ENCODE assay signal across 19 cellular contexts in genomic region chr19:1719519-1719918, GRCh38. TPM values are rescaled to one million over a fixed set of nuclear protein-coding genes. Genes with fewer than 3 reads are reported as not detected.
DNase-seq lines count a peak whose midpoint lies in the region; ATAC-seq, FAIRE-seq and TF ChIP-seq lines count a peak whose summit lies in the region.
"Had no signal": no experiment of that assay in that cellular context is flagged by ENCODE, and none has a peak within 500 bp of the region (broad histone marks: within the 10 kb centered on the region; RNA-seq: fewer than 3 reads in every experiment).

No MANE protein-coding gene starts in this region.

- no peaks in the 10 kb centered on the region for H3K4me1 ChIP-seq in SK-N-SH (ENCODE audit: control insufficient read depth in 1 of 2, insufficient read depth in 2 of 2, low read depth in 1 of 2, low read length in 1 of 2)
- H3K4me1 ChIP-seq in K562 (replicated peaks in 1 of 2; ENCODE audit: control insufficient read depth in 2 of 2, insufficient read depth in 2 of 2, low read length in 2 of 2) = peaks cover 0 to 17% of the 10 kb centered on the region in 2 experiments; a peak in 2 of 5 replicates
- peaks cover 6% of the 10 kb centered on the region for H3K4me1 ChIP-seq in neural progenitor cell
- H3K4me1 ChIP-seq in pancreas = no peaks in the 10 kb centered on the region
- H3K4me1 ChIP-seq in left ventricle myocardium inferior = no peaks in the 10 kb centered on the region
- H3K4me1 ChIP-seq: BLaER1, Caco-2 had no signal

- H3K9me3 Mint-ChIP-seq in neural progenitor cell (peaks cover 4% of the 10 kb centered on the region), type B pancreatic cell (no peaks in the 10 kb centered on the region), T-cell (peaks cover 0 to 10% (median 0%) of the 10 kb centered on the region in 3 donors)
- H3K9me3 Mint-ChIP-seq: CD8-positive, alpha-beta memory T cell had no signal

- H3K36me3 ChIP-seq in SK-N-SH (replicated peaks in 1 of 2; ENCODE audit: control insufficient read depth in 1 of 2, insufficient read depth in 2 of 2, low read length in 1 of 2) (no peaks in the 10 kb centered on the region), K562 (ENCODE audit: control insufficient read depth, insufficient read depth, low read length) (no peaks in the 10 kb centered on the region), neural progenitor cell (no peaks in the 10 kb centered on the region), pancreas (no peaks in the 10 kb centered on the region), left ventricle myocardium inferior (no peaks in the 10 kb centered on the region)
- H3K36me3 ChIP-seq: BLaER1 had no signal

- POLR2A ChIA-PET in SK-N-SH (lab: Yijun Ruan, JAX) (no interaction called here), K562 (lab: Yijun Ruan, JAX) (no interaction called here), T-cell (lab: Charles Lee) (no interaction called here)

- in situ Hi-C loops in K562 (cut with MboI) = no loop called here

- H3K4me2 ChIP-seq in SK-N-SH = no peak overlapping the region
- H3K4me2 ChIP-seq in K562 (ENCODE audit: insufficient read depth, low read length) = no peak overlapping the region
- H3K4me2 ChIP-seq in neural progenitor cell = peak overlapping the region; percentile 93
- H3K4me2 ChIP-seq: BLaER1 had no signal

- H4K20me1 ChIP-seq in SK-N-SH (ENCODE audit: insufficient read depth) = no peaks in the 10 kb centered on the region
- 0 out of 2 replicates have a peak, but pooled peaks cover 4% of the 10 kb centered on the region for H4K20me1 ChIP-seq in K562 (replicated peaks; ENCODE audit: control insufficient read depth, insufficient read depth, low read length)
- no peaks in the 10 kb centered on the region for H4K20me1 ChIP-seq in neural progenitor cell (ENCODE audit: low read depth)

- H3K4me1 Mint-ChIP-seq in neural progenitor cell = peaks cover 14% of the 10 kb centered on the region
- no peaks in the 10 kb centered on the region for H3K4me1 Mint-ChIP-seq in type B pancreatic cell (ENCODE audit: unreplicated experiment)
- peaks cover 0 to 4% (median 3%) of the 10 kb centered on the region in 3 donors for H3K4me1 Mint-ChIP-seq in T-cell

- ATAC-seq in SK-N-SH treated with all-trans-retinoic acid at 6 μM for 48 hours (no peak), K562 (no peak), pancreas (no peak), T-cell (replicated peaks in 1 of 4) (no peak)

- TF ChIP-seq EP300 in SK-N-SH (IDR thresholded peaks at IDR 0.05; ENCODE audit: borderline replicate concordance in 1 of 2, low read depth in 1 of 2, low read length in 1 of 2) (no peak), K562 (IDR thresholded peaks at IDR 0.05; ENCODE audit: low read length) (no peak)

- no peak overlapping the region for H3K27ac Mint-ChIP-seq in neural progenitor cell
- no peak overlapping the region for H3K27ac Mint-ChIP-seq in type B pancreatic cell
- no peak overlapping the region for H3K27ac Mint-ChIP-seq in T-cell
- H3K27ac Mint-ChIP-seq: CD8-positive, alpha-beta memory T cell had no signal

- no peak for TF ChIP-seq RAD21 in SK-N-SH (IDR thresholded peaks at IDR 0.05; ENCODE audit: low read length)
- no peak for TF ChIP-seq RAD21 in K562 (CRISPR knock-in tag; conservative IDR thresholded peaks at IDR 0.05 in 1 of 2, IDR thresholded peaks at IDR 0.05 in 1 of 2)

- H3K9me3 ChIP-seq in SK-N-SH = no peaks in the 10 kb centered on the region
- H3K9me3 ChIP-seq in K562 (replicated peaks; ENCODE audit: control insufficient read depth, insufficient read depth, low read depth, low read length) = no peaks in the 10 kb centered on the region
- no peaks in the 10 kb centered on the region for H3K9me3 ChIP-seq in neural progenitor cell (ENCODE audit: low read depth)
- no peaks in the 10 kb centered on the region for H3K9me3 ChIP-seq in pancreas
- H3K9me3 ChIP-seq in left ventricle myocardium inferior (replicated peaks) = no peaks in the 10 kb centered on the region
- H3K9me3 ChIP-seq: BLaER1, Caco-2 had no signal

- no peak for FAIRE-seq in K562 (lab: Jason Lieb, UNC)
- no peak for FAIRE-seq in pancreas (lab: Jason Lieb, UNC)
- FAIRE-seq: GM19239, H1 had no signal

- no peaks in the 10 kb centered on the region for H3K9me1 ChIP-seq in K562 (ENCODE audit: control insufficient read depth, insufficient read depth, low read length)

- H3K79me2 ChIP-seq in SK-N-SH (ENCODE audit: insufficient read depth) (no peaks in the 10 kb centered on the region), K562 (ENCODE audit: control insufficient read depth, insufficient read depth, low read length) (no peaks in the 10 kb centered on the region), neural progenitor cell (ENCODE audit: low read depth) (no peaks in the 10 kb centered on the region)

- DNase-seq in SK-N-SH (peak; percentile 26), K562 (ENCODE audit: extremely low read depth in 1 of 4, low spot score in 3 of 4) (no peak), neural progenitor cell (ENCODE audit: low spot score) (no peak), type B pancreatic cell (ENCODE audit: extremely low spot score, unreplicated experiment) (no peak), pancreas (no peak), T-cell (no peak), left ventricle myocardium inferior (no peak)
- DNase-seq: AML-193; Caco-2; CD8-positive, alpha-beta memory T cell; DND-41; GDM1; HCEC 1CT had no signal

- H3K4me3 ChIP-seq in SK-N-SH (ENCODE audit: low read depth in 2 of 2, low read length in 1 of 2) (no peak overlapping the region), K562 (no peak overlapping the region), neural progenitor cell (no peak overlapping the region), pancreas (no peak overlapping the region), left ventricle myocardium inferior (no peak overlapping the region)
- H3K4me3 ChIP-seq: BLaER1 had no signal

- 20% methylated on average over 5 of the region's 5 CpGs for WGBS in SK-N-SH (ENCODE audit: low lambda C conversion rate)
- 16% methylated on average over 5 of the region's 5 CpGs for WGBS in K562 (ENCODE audit: insufficient coverage, low coverage, missing lambda C conversion rate)
- 71 to 77% methylated on average over 5 of the region's 5 CpGs for WGBS in pancreas, 2 donors

- H2AFZ ChIP-seq in SK-N-SH (ENCODE audit: low read depth) (no peak overlapping the region), K562 (ENCODE audit: low read depth, low read length) (no peak overlapping the region), neural progenitor cell (replicated peaks) (no peak overlapping the region)

- H3K27me3 Mint-ChIP-seq in neural progenitor cell (ENCODE audit: insufficient read depth, low read depth) = peaks cover 40% of the 10 kb centered on the region
- peaks cover 71% of the 10 kb centered on the region for H3K27me3 Mint-ChIP-seq in type B pancreatic cell
- peaks cover 36 to 61% of the 10 kb centered on the region in 2 donors for H3K27me3 Mint-ChIP-seq in T-cell

- no peak overlapping the region for H3K9ac ChIP-seq in SK-N-SH
- H3K9ac ChIP-seq in K562 (ENCODE audit: insufficient read depth in 1 of 2, low read depth in 2 of 2, low read length in 2 of 2) = peak overlapping the region in 1 of 2 experiments; percentile 17; a peak in 1 of 4 replicates
- H3K9ac ChIP-seq in neural progenitor cell = no peak overlapping the region
- H3K9ac ChIP-seq: BLaER1 had no signal

- H3K9me2 ChIP-seq in SK-N-SH = no peaks in the 10 kb centered on the region

- intact Hi-C loops in K562 (cut with micrococcal nuclease) (no loop called here), pancreas (cut with DNase I) (no loop called here), left ventricle myocardium inferior (cut with micrococcal nuclease) (no loop called here)

- H3K36me3 Mint-ChIP-seq in neural progenitor cell (no peaks in the 10 kb centered on the region), type B pancreatic cell (no peaks in the 10 kb centered on the region), T-cell (no peaks in the 10 kb centered on the region)
- H3K36me3 Mint-ChIP-seq: CD8-positive, alpha-beta memory T cell had no signal

- no peak overlapping the region for H3K27ac ChIP-seq in SK-N-SH (ENCODE audit: low read depth in 2 of 2, low read length in 1 of 2)
- H3K27ac ChIP-seq in K562 (ENCODE audit: extremely low read depth, low read depth, low read length) = no peak overlapping the region
- no peak overlapping the region for H3K27ac ChIP-seq in neural progenitor cell
- H3K27ac ChIP-seq in pancreas = no peak overlapping the region
- H3K27ac ChIP-seq in left ventricle myocardium inferior (replicated peaks) = no peak overlapping the region
- H3K27ac ChIP-seq: 22Rv1, BLaER1 had no signal

- no peak for TF ChIP-seq CTCF in SK-N-SH (IDR thresholded peaks at IDR 0.05)
- no peak for TF ChIP-seq CTCF in K562 (IDR thresholded peaks at IDR 0.05 in 2 of 3, conservative IDR thresholded peaks at IDR 0.05 in 1 of 3; ENCODE audit: insufficient read depth in 2 of 3, low read depth in 1 of 3, low read length in 3 of 3)
- TF ChIP-seq CTCF in neural progenitor cell (IDR thresholded peaks at IDR 0.05) = no peak
- TF ChIP-seq CTCF in type B pancreatic cell (conservative IDR thresholded peaks at IDR 0.05) = no peak
- no peak for TF ChIP-seq CTCF in pancreas (IDR thresholded peaks at IDR 0.05)
- TF ChIP-seq CTCF in left ventricle myocardium inferior (IDR thresholded peaks at IDR 0.05; ENCODE audit: borderline replicate concordance) = no peak

- peaks cover 47% of the 10 kb centered on the region for H3K27me3 ChIP-seq in SK-N-SH (ENCODE audit: insufficient read depth)
- H3K27me3 ChIP-seq in K562 (ENCODE audit: control insufficient read depth in 2 of 2, insufficient read depth in 2 of 2, low read length in 2 of 2) = peaks cover 3 to 28% of the 10 kb centered on the region in 2 experiments; a peak in 4 of 5 replicates
- H3K27me3 ChIP-seq in neural progenitor cell = peaks cover 81% of the 10 kb centered on the region
- peaks cover 0 to 7% (median 2%) of the 10 kb centered on the region in 4 donors for H3K27me3 ChIP-seq in pancreas
- H3K27me3 ChIP-seq in left ventricle myocardium inferior (ENCODE audit: low read depth) = peaks cover 98% of the 10 kb centered on the region

- no peak for TF ChIP-seq POLR2A in K562 (conservative IDR thresholded peaks at IDR 0.05)

- CTCF ChIA-PET in SK-N-SH (lab: Yijun Ruan, JAX) = no interaction called here
- CTCF ChIA-PET in K562 (lab: Yijun Ruan, JAX; ENCODE audit: low intra/inter-chr PET ratio) = no interaction called here
- CTCF ChIA-PET in T-cell (lab: Charles Lee) = no interaction called here

- BruUV-seq in K562 (replicated peaks; lab: Mats Ljungman, UMichigan) = no TSS peak

- H3F3A ChIP-seq in SK-N-SH (replicated peaks; ENCODE audit: insufficient read depth) (no peaks in the 10 kb centered on the region), neural progenitor cell (ENCODE audit: low read depth) (no peaks in the 10 kb centered on the region)

- H3K4me3 Mint-ChIP-seq in neural progenitor cell (peak overlapping the region; percentile 74), type B pancreatic cell (peak overlapping the region; percentile 22), T-cell (no peak overlapping the region)
- H3K4me3 Mint-ChIP-seq: CD8-positive, alpha-beta memory T cell had no signal

RNA-seq across cellular contexts. Expression of gene ONECUT3, which starts 33.8 kb away (rescaled TPM):
- polyA plus RNA-seq in SK-N-SH (2012; rRNA removed) = not detected in 2 replicates
- polyA plus RNA-seq in SK-N-SH (2012; cell fraction: cytosol; rRNA removed) = not detected in 2 replicates
- not detected in 2 replicates for polyA plus RNA-seq in SK-N-SH (2012; cell fraction: nucleus; rRNA removed)
- 0.12 TPM in 1 of 2 replicates, not detected in the other for total RNA-seq in K562 (2011; cell fraction: chromatin; rRNA removed; ENCODE audit: low replicate concordance)
- not detected in 2 replicates for total RNA-seq in K562 (2011; cell fraction: nucleolus; rRNA removed)
- 0.08 TPM in 1 of 2 replicates, not detected in the other for total RNA-seq in K562 (2011; cell fraction: nucleoplasm; rRNA removed)
- total RNA-seq in K562 (2014; rRNA removed) = not detected in 2 replicates
- total RNA-seq in K562 (2014; rRNA removed; fragmentation: Illumina TruSeq; extraction: Trizol) = not detected in 2 replicates
- total RNA-seq in K562 (2015; rRNA removed; fragmentation: Illumina TruSeq; extraction: Trizol) = not detected in 2 replicates
- total RNA-seq in K562 (2021) = not detected in 2 replicates
- polyA plus RNA-seq in K562 (2011; rRNA removed) = 0.01 TPM in 1 of 2 replicates, not detected in the other
- 0.01 and 0.04 TPM in 2 replicates for polyA plus RNA-seq in K562 (2011; cell fraction: cytosol; rRNA removed)
- 0.06 and 0.14 TPM in 2 replicates for polyA plus RNA-seq in K562 (2011; cell fraction: nucleus; rRNA removed)
- polyA plus RNA-seq in K562 (2012) = 0.01 and 0.07 TPM in 2 replicates
- not detected in 2 replicates for polyA plus RNA-seq in K562 (2014; fragmentation: Illumina TruSeq; extraction: Trizol)
- polyA plus RNA-seq in K562 (2014; fragmentation: Nextera tagmentation; extraction: Ambion mirVana) = not detected
- not detected in 2 replicates for polyA plus RNA-seq in K562 (2014; rRNA removed)
- polyA minus RNA-seq in K562 (2011; rRNA and poly(A)+ RNA removed) = 0.03 TPM in 1 of 2 replicates, not detected in the other
- not detected in 2 replicates for polyA minus RNA-seq in K562 (2011; cell fraction: cytosol; rRNA and poly(A)+ RNA removed)
- not detected in 2 replicates for polyA minus RNA-seq in K562 (2011; cell fraction: nucleus; rRNA and poly(A)+ RNA removed)
- total RNA-seq in neural progenitor cell (ENCODE audit: low replicate concordance) = 0.09 TPM in 1 of 2 replicates, not detected in the other
- total RNA-seq in type B pancreatic cell (ENCODE audit: low replicate concordance) = 0.94 and 5.9 TPM in 2 replicates
- under 1 TPM in 1 of 6 donors, not detected in 5; 0.13 TPM for total RNA-seq in pancreas
- not detected for polyA plus RNA-seq in pancreas
- under 1 TPM in 2 of 5 donors, not detected in 3; 0.03 TPM for total RNA-seq in T-cell
- total RNA-seq in left ventricle myocardium inferior = not detected
- total RNA-seq: Caco-2; CD8-positive, alpha-beta memory T cell; H1; HT-29 had no signal
- polyA plus RNA-seq: CD8-positive, alpha-beta memory T cell; H1 had no signal

Comparison
In these comparisons a context has a peak if more than half of its experiments do, and no peak if none do; other contexts are left out.
1. H3K4me3 Mint-ChIP-seq: peak in neural progenitor cell (single experiment) and type B pancreatic cell (single experiment); none in T-cell (0 of 3).